In genomic region chr13:94327318-94327717, GRCh38 we compare ENCODE assay signal across 9 cellular contexts.
DNase-seq lines count a peak whose midpoint lies in the region; ATAC-seq and TF ChIP-seq lines count a peak whose summit lies in the region.
"Had no signal": no experiment of that assay in that cellular context is flagged by ENCODE, and none has a peak within 500 bp of the region (broad histone marks: within the 10 kb centered on the region; RNA-seq: fewer than 3 reads in every experiment).

No MANE protein-coding gene starts in this region.

- H3K27ac Mint-ChIP-seq in CD8-positive, alpha-beta memory T cell, result peak overlapping the region; percentile 31 to 99 (median 74)

- H3K27ac ChIP-seq in CD8-positive, alpha-beta memory T cell (ENCODE audit: low read depth, low read length), result no peak overlapping the region
- peak overlapping the region; percentile 93 for H3K27ac ChIP-seq in brain microvascular endothelial cell

- H3K36me3 ChIP-seq in CD8-positive, alpha-beta memory T cell (ENCODE audit: insufficient read depth, low read length), result no peaks in the 10 kb centered on the region
- no peaks in the 10 kb centered on the region for H3K36me3 ChIP-seq in brain microvascular endothelial cell (replicated peaks)

- no peaks in the 10 kb centered on the region for H3K9me3 ChIP-seq in CD8-positive, alpha-beta memory T cell (ENCODE audit: low read length)

- peak overlapping the region; percentile 18 for H3K4me3 ChIP-seq in CD8-positive, alpha-beta memory T cell (ENCODE audit: low read length)
- H3K4me3 ChIP-seq in brain microvascular endothelial cell (ENCODE audit: low read depth, low read length), result no peak overlapping the region

- H3K27me3 Mint-ChIP-seq in CD8-positive, alpha-beta memory T cell, result peaks cover 1 to 12% of the 10 kb centered on the region in 2 donors

- H3K27me3 ChIP-seq in CD8-positive, alpha-beta memory T cell (ENCODE audit: insufficient read depth, low read length, poor library complexity, severe bottlenecking), result peaks cover 3% of the 10 kb centered on the region
- H3K27me3 ChIP-seq in brain microvascular endothelial cell (replicated peaks), result no peaks in the 10 kb centered on the region

- peaks cover 3 to 20% (median 5%) of the 10 kb centered on the region in 3 donors for H3K36me3 Mint-ChIP-seq in CD8-positive, alpha-beta memory T cell

- peak in 2 of 5 donors; percentile 29 to 46 for DNase-seq in CD8-positive, alpha-beta memory T cell
- no peak for DNase-seq in brain microvascular endothelial cell
- DNase-seq in HK-2 (ENCODE audit: unreplicated experiment), result no peak
- no peak for DNase-seq in 8988T
- no peak for DNase-seq in RKO (ENCODE audit: low spot score)
- no peak for DNase-seq in hippocampal formation (lab: John Stamatoyannopoulos, UW)
- DNase-seq: NCI-H748 treated with DMSO at 0.1 percent for 48 hours had no signal

- peaks cover 85 to 90% (median 88%) of the 10 kb centered on the region in 3 donors for H3K4me1 Mint-ChIP-seq in CD8-positive, alpha-beta memory T cell

- in situ Hi-C loops in brain microvascular endothelial cell (cut with HindIII; ENCODE audit: low pct_ligation_motif_present, low sequenced_read_pairs), result no loop called here

- ATAC-seq in GM19395 (IDR thresholded peaks at IDR 0.05; ENCODE audit: unreplicated experiment) (peak; percentile 96), HG03139 (IDR thresholded peaks at IDR 0.05; ENCODE audit: unreplicated experiment) (peak; percentile 88)

- H3K4me1 ChIP-seq in CD8-positive, alpha-beta memory T cell (ENCODE audit: insufficient read depth, low read length), result peaks cover 89% of the 10 kb centered on the region

- peak overlapping the region; percentile 25 to 86 (median 73) for H3K4me3 Mint-ChIP-seq in CD8-positive, alpha-beta memory T cell

- H3K9me3 Mint-ChIP-seq in CD8-positive, alpha-beta memory T cell, result peaks cover 3 to 25% (median 15%) of the 10 kb centered on the region in 5 donors

- TF ChIP-seq CTCF in brain microvascular endothelial cell (IDR thresholded peaks at IDR 0.05; ENCODE audit: low read depth, low read length, missing control alignments), result no peak

- CTCF ChIA-PET in CD8-positive, alpha-beta memory T cell (lab: Charles Lee), result interaction anchor here (1.2 kb wide), 1 partner anchor 17 kb away, joined by 6 read pairs; no protein-coding TSS in a partner anchor

- POLR2A ChIA-PET in CD8-positive, alpha-beta memory T cell (lab: Charles Lee), result no interaction called here
